ENCODE assay signal across 22 cellular contexts in genomic region chr19:13799669-13800068, GRCh38.
"Had no signal": no experiment of that assay in that cellular context is flagged by ENCODE, and none has a peak within 500 bp of the region (broad histone marks: within the 10 kb centered on the region; RNA-seq: fewer than 3 reads in every experiment).

No MANE protein-coding gene starts in this region.

- H3K4me3 Mint-ChIP-seq: IgD-negative memory B cell had no signal

- H3K4me2 ChIP-seq: KMS-11 had no signal

- H3K27me3 ChIP-seq: SJSA1 had no signal

- H3K9me3 Mint-ChIP-seq: IgD-negative memory B cell had no signal

- H3K36me3 Mint-ChIP-seq: IgD-negative memory B cell had no signal

- H3K27ac ChIP-seq: KMS-11, SJSA1, SK-N-MC had no signal

- H3K4me3 ChIP-seq: K562, SJSA1, SK-N-MC had no signal

- H3K27ac Mint-ChIP-seq: IgD-negative memory B cell had no signal

- H3K9me3 ChIP-seq: SJSA1 had no signal

- DNase-seq: Kasumi-1, MM.1S, NCI-H1092 treated with DMSO at 0.1 percent for 48 hours, NCI-H1436, NCI-H187, NCI-H2029, NCI-H2081 treated with DMSO at 0.1 percent for 48 hours, NCI-H2171, NCI-H226, NCI-H446, NCI-H510A, NCI-H524 treated with DMSO at 0.1 percent for 48 hours, NCI-H69, NCI-H774, RPMI8226, SIG-M5, SW 1271 had no signal

- H3K9ac ChIP-seq: KMS-11 had no signal

- H3K27me3 Mint-ChIP-seq: IgD-negative memory B cell had no signal

- ATAC-seq: K562 had no signal
